In genomic region chr10:133439517-133440461, GRCh38 we compare ENCODE assay signal across 10 cellular contexts. TPM values are rescaled to one million over a fixed set of nuclear protein-coding genes. Genes with fewer than 3 reads are reported as not detected.
"Had no signal": no experiment of that assay in that cellular context is flagged by ENCODE, and none has a peak within 500 bp of the region (broad histone marks: within the 10 kb centered on the region; RNA-seq: fewer than 3 reads in every experiment).

No MANE protein-coding gene starts in this region.

- H3K9me3 ChIP-seq: body of pancreas had no signal

- H3K27ac ChIP-seq: body of pancreas, tibial nerve had no signal

- H3K27me3 ChIP-seq: body of pancreas, tibial nerve had no signal

- H3K4me1 ChIP-seq: tibial nerve had no signal

- DNase-seq: activated CD4-positive, alpha-beta T cell treated with anti-CD3 and anti-CD28 coated beads for 36 hours; body of pancreas; cerebellar nuclear complex; SW 1271 had no signal

- ATAC-seq: body of pancreas; stimulated activated memory B cell treated with anti-CD40 and anti-IgM and Interleukin-4, amounts not matched to agents 10 μg/mL and 1 μg/mL and 100 μg/mL, for 72 hours had no signal

- H3K4me3 ChIP-seq: body of pancreas, skin epidermis, tibial nerve had no signal

RNA-seq across cellular contexts. Expression of gene SPRN, which starts 15.4 kb away (rescaled TPM):
- total RNA-seq: activated CD4-positive, alpha-beta T cell treated with anti-CD3 and anti-CD28 coated beads for 36 hours; activated T-helper 1 cell treated with anti-CD3 and anti-CD28 coated beads, Interleukin-12 subunit alpha, Interleukin-12 subunit beta, Interleukin-2, Interleukin-4 antibody, amounts not matched to agents 30 ng/mL and 10 ng/mL and 1 ng/mL, durations not matched to agents 14 hours and 24 hours and 36 hours; body of pancreas; dermis microvascular lymphatic vessel endothelial cell; omental fat pad; tibial nerve had no signal
